1 cellular context compared by ENCODE assay signal in genomic region chr17:83080641-83081560, GRCh38.
TF ChIP-seq lines count a peak whose summit lies in the region.

No MANE protein-coding gene starts in this region.

TF ChIP-seq in HEK293T, 16 proteins besides CTCF, POLR2A, EP300 and RAD21 (continued from another document):
- TF ChIP-seq PKNOX1 (IDR thresholded peaks at IDR 0.05) (no peak), ZNF384 (IDR thresholded peaks at IDR 0.05) (no peak), SP1 (IDR thresholded peaks at IDR 0.05) (no peak), NFRKB (IDR thresholded peaks at IDR 0.05) (no peak)
